ENCODE assay signal across 8 cellular contexts in genomic region chr3:48561045-48561736, GRCh38. TPM values are rescaled to one million over a fixed set of nuclear protein-coding genes. Genes with fewer than 3 reads are reported as not detected.
DNase-seq lines count a peak whose midpoint lies in the region; ATAC-seq and TF ChIP-seq lines count a peak whose summit lies in the region.

No MANE protein-coding gene starts in this region.

- H3K9me3 ChIP-seq in Peyer's patch (no peaks in the 10 kb centered on the region), esophagus (ENCODE audit: control insufficient read depth in 2 of 2, insufficient read depth in 1 of 2, low read depth in 1 of 2, low read length in 1 of 2) (no peaks in the 10 kb centered on the region)
- H3K9me3 ChIP-seq in naive thymus-derived CD4-positive, alpha-beta T cell (ENCODE audit: control insufficient read depth in 2 of 3, low read length in 3 of 3): no peaks in the 10 kb centered on the region

- H3K4me3 Mint-ChIP-seq in nephron: peak overlapping the region; percentile 70 to 82 (median 80)
- H3K4me3 Mint-ChIP-seq in naive thymus-derived CD4-positive, alpha-beta T cell: no peak overlapping the region

- H3K27ac ChIP-seq in Peyer's patch (peak overlapping the region in 2 of 4 donors; percentile 2 to 42), esophagus (ENCODE audit: low read depth in 2 of 2, low read length in 1 of 2) (peak overlapping the region; percentile 8 to 18)
- no peak overlapping the region for H3K27ac ChIP-seq in naive thymus-derived CD4-positive, alpha-beta T cell (ENCODE audit: low read depth, low read length)

- WGBS in esophagus, 2 donors: 49 to 50% methylated on average over 21 of the region's 21 CpGs

- H3K4me1 Mint-ChIP-seq in nephron: peaks cover 65% of the 10 kb centered on the region
- H3K4me1 Mint-ChIP-seq in naive thymus-derived CD4-positive, alpha-beta T cell: peaks cover 10 to 40% (median 17%) of the 10 kb centered on the region in 7 donors

- peaks cover 5 to 33% (median 10%) of the 10 kb centered on the region in 4 donors for H3K4me1 ChIP-seq in Peyer's patch
- peaks cover 0 to 1% of the 10 kb centered on the region in 2 donors for H3K4me1 ChIP-seq in esophagus (ENCODE audit: control insufficient read depth in 2 of 2, insufficient read depth in 2 of 2, low read length in 1 of 2)
- H3K4me1 ChIP-seq in naive thymus-derived CD4-positive, alpha-beta T cell (ENCODE audit: control insufficient read depth in 2 of 2, insufficient read depth in 2 of 2, low read length in 2 of 2): peaks cover 2 to 5% of the 10 kb centered on the region in 2 donors

- no peaks in the 10 kb centered on the region for H3K27me3 ChIP-seq in Peyer's patch
- no peaks in the 10 kb centered on the region for H3K27me3 ChIP-seq in esophagus (ENCODE audit: control insufficient read depth in 1 of 2, insufficient read depth in 2 of 2, low read length in 2 of 2)
- no peaks in the 10 kb centered on the region for H3K27me3 ChIP-seq in naive thymus-derived CD4-positive, alpha-beta T cell (ENCODE audit: control insufficient read depth in 2 of 2, insufficient read depth in 2 of 2, low read length in 2 of 2)

- peak overlapping the region; percentile 88 to 94 (median 92) for H3K27ac Mint-ChIP-seq in nephron
- H3K27ac Mint-ChIP-seq in naive thymus-derived CD4-positive, alpha-beta T cell: no peak overlapping the region

- intact Hi-C loops in naive thymus-derived CD4-positive, alpha-beta T cell (cut with micrococcal nuclease): no loop called here

- DNase-seq in GM13977 (ENCODE audit: low spot score): peak; percentile 69
- DNase-seq in Peyer's patch: peak in 2 of 3 donors; percentile 31 to 64
- DNase-seq in naive thymus-derived CD4-positive, alpha-beta T cell: no peak

- H3K4me3 ChIP-seq in Peyer's patch (peak overlapping the region in 2 of 4 donors; percentile 3 to 34), esophagus (ENCODE audit: low read depth in 1 of 2, low read length in 2 of 2) (no peak overlapping the region)
- H3K4me3 ChIP-seq in naive thymus-derived CD4-positive, alpha-beta T cell (ENCODE audit: low read length): no peak overlapping the region

- TF ChIP-seq POLR2A in Peyer's patch (IDR thresholded peaks at IDR 0.05): no peak

- no peaks in the 10 kb centered on the region for H3K9me3 Mint-ChIP-seq in nephron
- H3K9me3 Mint-ChIP-seq in naive thymus-derived CD4-positive, alpha-beta T cell: no peaks in the 10 kb centered on the region

- H3K36me3 Mint-ChIP-seq in nephron (ENCODE audit: low read depth): no peaks in the 10 kb centered on the region
- H3K36me3 Mint-ChIP-seq in naive thymus-derived CD4-positive, alpha-beta T cell: no peaks in the 10 kb centered on the region

- peak; percentile 18 for TF ChIP-seq CTCF in GM13977 (IDR thresholded peaks at IDR 0.05; ENCODE audit: extremely low read depth, insufficient read depth, missing control alignments)
- peak in 1 of 6 experiments; percentile 4 for TF ChIP-seq CTCF in Peyer's patch (IDR thresholded peaks at IDR 0.05)
- TF ChIP-seq CTCF in nephron (IDR thresholded peaks at IDR 0.05; ENCODE audit: unreplicated experiment in 3 of 3): peak in 2 of 3 experiments; percentile 19 to 37

- CTCF ChIA-PET in naive thymus-derived CD4-positive, alpha-beta T cell (lab: Charles Lee): interaction anchor here (0.7 to 2.0 kb wide), 2 partner anchors 13 to 125 kb away, joined by 3 to 6 read pairs; no protein-coding TSS in a partner anchor

- ATAC-seq in GM19324 (IDR thresholded peaks at IDR 0.05; ENCODE audit: low FRiP score, unreplicated experiment) (no peak), GM21786 (IDR thresholded peaks at IDR 0.05; ENCODE audit: unreplicated experiment) (no peak), HG03442 (IDR thresholded peaks at IDR 0.05; ENCODE audit: unreplicated experiment) (no peak)
- no peak for ATAC-seq in naive thymus-derived CD4-positive, alpha-beta T cell

- in situ Hi-C loops in GM13977 (cut with MboI; ENCODE audit: low pct_unique_long_range_greater_than_20kb, low sequenced_read_pairs, unreplicated experiment): no loop called here

- POLR2A ChIA-PET in naive thymus-derived CD4-positive, alpha-beta T cell (lab: Charles Lee): interaction anchor here (0.6 kb wide), 1 partner anchor 1744 kb away, joined by 4 read pairs; no protein-coding TSS in a partner anchor

- peaks cover 4% of the 10 kb centered on the region for H3K27me3 Mint-ChIP-seq in nephron (ENCODE audit: low read depth)
- H3K27me3 Mint-ChIP-seq in naive thymus-derived CD4-positive, alpha-beta T cell: peaks cover 0 to 3% (median 0%) of the 10 kb centered on the region in 5 donors

- H3K36me3 ChIP-seq in Peyer's patch: no peaks in the 10 kb centered on the region
- H3K36me3 ChIP-seq in esophagus (ENCODE audit: control insufficient read depth in 2 of 2, insufficient read depth in 2 of 2, low read length in 1 of 2): peaks cover 0 to 3% of the 10 kb centered on the region in 2 donors
- H3K36me3 ChIP-seq in naive thymus-derived CD4-positive, alpha-beta T cell (ENCODE audit: control insufficient read depth in 2 of 3, insufficient read depth in 3 of 3, low read length in 3 of 3): no peaks in the 10 kb centered on the region

RNA-seq across cellular contexts. Expression of gene UCN2, which starts 2.4 kb away (rescaled TPM):
- 1 to 10 TPM in 1 of 4 donors, not detected in 3; 1.7 TPM for total RNA-seq in Peyer's patch
- 1 to 10 TPM; 2.3 to 7.2 TPM for polyA plus RNA-seq in esophagus
- total RNA-seq in naive thymus-derived CD4-positive, alpha-beta T cell: under 1 TPM in 1 of 5 experiments, not detected in 4; 0.51 TPM
- polyA plus RNA-seq in naive thymus-derived CD4-positive, alpha-beta T cell: not detected

RNA-seq across cellular contexts. Expression of gene PFKFB4, which starts 4.6 kb away (rescaled TPM):
- total RNA-seq in Peyer's patch: 100 to 1,000 TPM in 1 of 4 donors, 10 to 100 TPM in 3; 14.0 to 131 (median 74.5) TPM
- 1 to 10 TPM; 3.8 to 9.2 TPM for polyA plus RNA-seq in esophagus
- 10 to 100 TPM in 2 of 5 experiments, 1 to 10 TPM in 3; 3.0 to 64.2 (median 3.7) TPM for total RNA-seq in naive thymus-derived CD4-positive, alpha-beta T cell
- polyA plus RNA-seq in naive thymus-derived CD4-positive, alpha-beta T cell: 1 to 10 TPM; 2.6 to 3.4 TPM

RNA-seq across cellular contexts. Expression of gene COL7A1, which starts 33.9 kb away (rescaled TPM):
- total RNA-seq in Peyer's patch: 100 to 1,000 TPM in 1 of 4 donors, 10 to 100 TPM in 2, 1 to 10 TPM in 1; 7.5 to 101 (median 21.7) TPM
- polyA plus RNA-seq in esophagus: 100 to 1,000 TPM in 1 of 2 donors, 10 to 100 TPM in 1; 60.7 to 265 TPM
- total RNA-seq in naive thymus-derived CD4-positive, alpha-beta T cell: 1 to 10 TPM in 3 of 5 experiments, under 1 TPM in 2; 0.71 to 3.4 (median 1.2) TPM
- polyA plus RNA-seq in naive thymus-derived CD4-positive, alpha-beta T cell: not detected

RNA-seq across cellular contexts. Expression of gene UQCRC1, which starts 48.3 kb away (rescaled TPM):
- 100 to 1,000 TPM; 313 to 857 (median 761) TPM for total RNA-seq in Peyer's patch
- polyA plus RNA-seq in esophagus: 100 to 1,000 TPM; 192 to 264 TPM
- 100 to 1,000 TPM in 2 of 5 experiments, 10 to 100 TPM in 3; 77.3 to 156 (median 91.7) TPM for total RNA-seq in naive thymus-derived CD4-positive, alpha-beta T cell
- 100 to 1,000 TPM; 151 to 164 TPM for polyA plus RNA-seq in naive thymus-derived CD4-positive, alpha-beta T cell

RNA-seq across cellular contexts. Expression of gene SHISA5, which starts 57.2 kb away (rescaled TPM):
- total RNA-seq in Peyer's patch: 100 to 1,000 TPM in 3 of 4 donors, 10 to 100 TPM in 1; 60.2 to 149 (median 110) TPM
- 10 to 100 TPM; 54.0 to 94.9 TPM for polyA plus RNA-seq in esophagus
- total RNA-seq in naive thymus-derived CD4-positive, alpha-beta T cell: 100 to 1,000 TPM; 147 to 236 (median 182) TPM
- 100 to 1,000 TPM; 348 to 383 TPM for polyA plus RNA-seq in naive thymus-derived CD4-positive, alpha-beta T cell

Comparison
In these comparisons a context has a peak if more than half of its experiments do, and no peak if none do; other contexts are left out.
1. DNase-seq: peak in GM13977 (single experiment) and Peyer's patch (2 of 3); none in naive thymus-derived CD4-positive, alpha-beta T cell (0 of 9).
2. H3K27ac Mint-ChIP-seq: peak in nephron (3 of 3); none in naive thymus-derived CD4-positive, alpha-beta T cell (0 of 9).
3. H3K4me3 Mint-ChIP-seq: peak in nephron (3 of 3); none in naive thymus-derived CD4-positive, alpha-beta T cell (0 of 10).